ENCODE assay signal across 1 cellular context in genomic region chr3:195200010-195200822, GRCh38.
TF ChIP-seq lines count a peak whose summit lies in the region.

No MANE protein-coding gene starts in this region.

TF ChIP-seq in HepG2, 621 proteins besides CTCF, POLR2A, EP300 and RAD21 (continued from another document and continues in another):
- TF ChIP-seq PRDM15 (CRISPR knock-in tag; IDR thresholded peaks at IDR 0.05) (no peak), GPBP1L1 (CRISPR knock-in tag; IDR thresholded peaks at IDR 0.05) (no peak), ZNF225 (CRISPR knock-in tag; IDR thresholded peaks at IDR 0.05) (no peak), ZNF326 (CRISPR knock-in tag; IDR thresholded peaks at IDR 0.05; ENCODE audit: borderline replicate concordance) (no peak), ZNF589 (CRISPR knock-in tag; conservative IDR thresholded peaks at IDR 0.05) (no peak), ZNF501 (CRISPR knock-in tag; IDR thresholded peaks at IDR 0.05) (peak; percentile 6; the same call in 1 of the 2 replicates), ZMAT3 (CRISPR knock-in tag; conservative IDR thresholded peaks at IDR 0.05) (no peak), ZNF75D (CRISPR knock-in tag; IDR thresholded peaks at IDR 0.05; ENCODE audit: borderline replicate concordance) (no peak), KLF16 (CRISPR knock-in tag; IDR thresholded peaks at IDR 0.05) (no peak), RFX1 (IDR thresholded peaks at IDR 0.05) (no peak), TEAD3 (CRISPR knock-in tag; optimal IDR thresholded peaks at IDR 0.05; ENCODE audit: borderline replicate concordance) (peak; percentile 42), NR2C2 (CRISPR knock-in tag; IDR thresholded peaks at IDR 0.05; ENCODE audit: borderline replicate concordance) (no peak; the same call in 1 of the 2 replicates), HDAC6 (IDR thresholded peaks at IDR 0.05; ENCODE audit: low read depth, low read length) (no peak), ZNF749 (CRISPR knock-in tag; IDR thresholded peaks at IDR 0.05; ENCODE audit: borderline replicate concordance) (no peak), ELF4 (CRISPR knock-in tag; IDR thresholded peaks at IDR 0.05; ENCODE audit: borderline replicate concordance) (no peak), ZNF773 (CRISPR knock-in tag; IDR thresholded peaks at IDR 0.05; ENCODE audit: borderline replicate concordance) (no peak), CEBPB (IDR thresholded peaks at IDR 0.05; ENCODE audit: borderline replicate concordance, low read depth, low read length) (no peak), PAWR (CRISPR knock-in tag; IDR thresholded peaks at IDR 0.05; ENCODE audit: borderline replicate concordance) (no peak), SIN3B (IDR thresholded peaks at IDR 0.05; ENCODE audit: low read length) (no peak), SKI (IDR thresholded peaks at IDR 0.05; ENCODE audit: partially characterized antibody) (no peak), AKNA (CRISPR knock-in tag; IDR thresholded peaks at IDR 0.05; ENCODE audit: borderline replicate concordance) (no peak), PRDM4 (CRISPR knock-in tag; IDR thresholded peaks at IDR 0.05; ENCODE audit: borderline replicate concordance) (no peak), CCAR2 (optimal IDR thresholded peaks at IDR 0.05; ENCODE audit: low read depth, low read length) (no peak), ZC3H13 (CRISPR knock-in tag; IDR thresholded peaks at IDR 0.05) (no peak), FOXK1 (CRISPR knock-in tag; IDR thresholded peaks at IDR 0.05; ENCODE audit: borderline replicate concordance, low read depth) (no peak), ZNF510 (CRISPR knock-in tag; IDR thresholded peaks at IDR 0.05; ENCODE audit: low read depth) (no peak), ZNF558 (CRISPR knock-in tag; IDR thresholded peaks at IDR 0.05; ENCODE audit: borderline replicate concordance) (no peak), TBX2 (CRISPR knock-in tag; IDR thresholded peaks at IDR 0.05; ENCODE audit: borderline replicate concordance) (peak; percentile 58; the same call in 1 of the 2 replicates), ZNF20 (CRISPR knock-in tag; IDR thresholded peaks at IDR 0.05) (no peak), ZFP37 (CRISPR knock-in tag; IDR thresholded peaks at IDR 0.05; ENCODE audit: borderline replicate concordance) (no peak)
- TF ChIP-seq, protein P1, sequence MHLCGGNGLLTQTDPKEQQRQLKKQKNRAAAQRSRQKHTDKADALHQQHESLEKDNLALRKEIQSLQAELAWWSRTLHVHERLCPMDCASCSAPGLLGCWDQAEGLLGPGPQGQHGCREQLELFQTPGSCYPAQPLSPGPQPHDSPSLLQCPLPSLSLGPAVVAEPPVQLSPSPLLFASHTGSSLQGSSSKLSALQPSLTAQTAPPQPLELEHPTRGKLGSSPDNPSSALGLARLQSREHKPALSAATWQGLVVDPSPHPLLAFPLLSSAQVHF (CRISPR knock-in tag; IDR thresholded peaks at IDR 0.05), result no peak
- TF ChIP-seq, protein P2, sequence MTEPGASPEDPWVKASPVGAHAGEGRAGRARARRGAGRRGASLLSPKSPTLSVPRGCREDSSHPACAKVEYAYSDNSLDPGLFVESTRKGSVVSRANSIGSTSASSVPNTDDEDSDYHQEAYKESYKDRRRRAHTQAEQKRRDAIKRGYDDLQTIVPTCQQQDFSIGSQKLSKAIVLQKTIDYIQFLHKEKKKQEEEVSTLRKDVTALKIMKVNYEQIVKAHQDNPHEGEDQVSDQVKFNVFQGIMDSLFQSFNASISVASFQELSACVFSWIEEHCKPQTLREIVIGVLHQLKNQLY (CRISPR knock-in tag; IDR thresholded peaks at IDR 0.05), result no peak
- TF ChIP-seq, protein P3, sequence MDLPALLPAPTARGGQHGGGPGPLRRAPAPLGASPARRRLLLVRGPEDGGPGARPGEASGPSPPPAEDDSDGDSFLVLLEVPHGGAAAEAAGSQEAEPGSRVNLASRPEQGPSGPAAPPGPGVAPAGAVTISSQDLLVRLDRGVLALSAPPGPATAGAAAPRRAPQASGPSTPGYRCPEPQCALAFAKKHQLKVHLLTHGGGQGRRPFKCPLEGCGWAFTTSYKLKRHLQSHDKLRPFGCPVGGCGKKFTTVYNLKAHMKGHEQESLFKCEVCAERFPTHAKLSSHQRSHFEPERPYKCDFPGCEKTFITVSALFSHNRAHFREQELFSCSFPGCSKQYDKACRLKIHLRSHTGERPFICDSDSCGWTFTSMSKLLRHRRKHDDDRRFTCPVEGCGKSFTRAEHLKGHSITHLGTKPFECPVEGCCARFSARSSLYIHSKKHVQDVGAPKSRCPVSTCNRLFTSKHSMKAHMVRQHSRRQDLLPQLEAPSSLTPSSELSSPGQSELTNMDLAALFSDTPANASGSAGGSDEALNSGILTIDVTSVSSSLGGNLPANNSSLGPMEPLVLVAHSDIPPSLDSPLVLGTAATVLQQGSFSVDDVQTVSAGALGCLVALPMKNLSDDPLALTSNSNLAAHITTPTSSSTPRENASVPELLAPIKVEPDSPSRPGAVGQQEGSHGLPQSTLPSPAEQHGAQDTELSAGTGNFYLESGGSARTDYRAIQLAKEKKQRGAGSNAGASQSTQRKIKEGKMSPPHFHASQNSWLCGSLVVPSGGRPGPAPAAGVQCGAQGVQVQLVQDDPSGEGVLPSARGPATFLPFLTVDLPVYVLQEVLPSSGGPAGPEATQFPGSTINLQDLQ (CRISPR knock-in tag; IDR thresholded peaks at IDR 0.05), result no peak
- TF ChIP-seq, protein P4, sequence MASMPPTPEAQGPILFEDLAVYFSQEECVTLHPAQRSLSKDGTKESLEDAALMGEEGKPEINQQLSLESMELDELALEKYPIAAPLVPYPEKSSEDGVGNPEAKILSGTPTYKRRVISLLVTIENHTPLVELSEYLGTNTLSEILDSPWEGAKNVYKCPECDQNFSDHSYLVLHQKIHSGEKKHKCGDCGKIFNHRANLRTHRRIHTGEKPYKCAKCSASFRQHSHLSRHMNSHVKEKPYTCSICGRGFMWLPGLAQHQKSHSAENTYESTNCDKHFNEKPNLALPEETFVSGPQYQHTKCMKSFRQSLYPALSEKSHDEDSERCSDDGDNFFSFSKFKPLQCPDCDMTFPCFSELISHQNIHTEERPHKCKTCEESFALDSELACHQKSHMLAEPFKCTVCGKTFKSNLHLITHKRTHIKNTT (CRISPR knock-in tag; IDR thresholded peaks at IDR 0.05), result no peak
- TF ChIP-seq, protein P5, sequence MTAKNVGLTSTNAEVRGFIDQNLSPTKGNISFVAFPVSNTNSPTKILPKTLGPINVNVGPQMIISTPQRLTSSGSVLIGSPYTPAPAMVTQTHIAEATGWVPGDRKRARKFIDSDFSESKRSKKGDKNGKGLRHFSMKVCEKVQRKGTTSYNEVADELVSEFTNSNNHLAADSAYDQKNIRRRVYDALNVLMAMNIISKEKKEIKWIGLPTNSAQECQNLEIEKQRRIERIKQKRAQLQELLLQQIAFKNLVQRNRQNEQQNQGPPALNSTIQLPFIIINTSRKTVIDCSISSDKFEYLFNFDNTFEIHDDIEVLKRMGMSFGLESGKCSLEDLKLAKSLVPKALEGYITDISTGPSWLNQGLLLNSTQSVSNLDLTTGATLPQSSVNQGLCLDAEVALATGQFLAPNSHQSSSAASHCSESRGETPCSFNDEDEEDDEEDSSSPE (CRISPR knock-in tag; IDR thresholded peaks at IDR 0.05), result 0 out of 2 replicates have a peak, but pooled peaks have one; percentile 24
- TF ChIP-seq, protein P6, sequence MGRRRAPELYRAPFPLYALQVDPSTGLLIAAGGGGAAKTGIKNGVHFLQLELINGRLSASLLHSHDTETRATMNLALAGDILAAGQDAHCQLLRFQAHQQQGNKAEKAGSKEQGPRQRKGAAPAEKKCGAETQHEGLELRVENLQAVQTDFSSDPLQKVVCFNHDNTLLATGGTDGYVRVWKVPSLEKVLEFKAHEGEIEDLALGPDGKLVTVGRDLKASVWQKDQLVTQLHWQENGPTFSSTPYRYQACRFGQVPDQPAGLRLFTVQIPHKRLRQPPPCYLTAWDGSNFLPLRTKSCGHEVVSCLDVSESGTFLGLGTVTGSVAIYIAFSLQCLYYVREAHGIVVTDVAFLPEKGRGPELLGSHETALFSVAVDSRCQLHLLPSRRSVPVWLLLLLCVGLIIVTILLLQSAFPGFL (CRISPR knock-in tag; IDR thresholded peaks at IDR 0.05), result no peak
